29 cellular contexts compared by ENCODE assay signal in genomic region chr4:124658795-124659194, GRCh38.
"Had no signal": no experiment of that assay in that cellular context is flagged by ENCODE, and none has a peak within 500 bp of the region (broad histone marks: within the 10 kb centered on the region; RNA-seq: fewer than 3 reads in every experiment).

No MANE protein-coding gene starts in this region.

- H3K4me1 Mint-ChIP-seq: stimulated activated effector memory CD8-positive, alpha-beta T cell treated with anti-CD3 and anti-CD28 coated beads, Interleukin-12 subunit alpha, Interleukin-12 subunit beta, amount 100 ng/mL, for 72 hours; stimulated activated memory B cell treated with anti-CD40 and anti-IgM and Interleukin-4, amounts not matched to agents 10 μg/mL and 1 μg/mL and 100 μg/mL, for 72 hours; stimulated activated naive B cell treated with anti-CD40 and anti-IgM and Interleukin-4, amounts not matched to agents 10 μg/mL and 1 μg/mL and 100 μg/mL, for 72 hours; stimulated activated naive CD8-positive, alpha-beta T cell treated with anti-CD3 and anti-CD28 coated beads, Interleukin-15, amount 100 ng/mL, for 72 hours had no signal

- H3K4me3 ChIP-seq: stomach, suprapubic skin, testis, thoracic aorta, thyroid gland, tibial artery, tibial nerve, transverse colon, upper lobe of left lung, upper lobe of right lung, uterus, vagina had no signal

- ATAC-seq: stimulated activated effector memory CD8-positive, alpha-beta T cell treated with anti-CD3 and anti-CD28 coated beads, Interleukin-12 subunit alpha, Interleukin-12 subunit beta, amount 100 ng/mL, for 72 hours; stimulated activated memory B cell treated with anti-CD40 and anti-IgM and Interleukin-4, amounts not matched to agents 10 μg/mL and 1 μg/mL and 100 μg/mL, for 72 hours; stimulated activated naive B cell treated with anti-CD40 and anti-IgM and Interleukin-4, amounts not matched to agents 10 μg/mL and 1 μg/mL and 100 μg/mL, for 72 hours; stimulated activated naive CD8-positive, alpha-beta T cell treated with anti-CD3 and anti-CD28 coated beads, Interleukin-15, amount 100 ng/mL, for 72 hours; stimulated activated naive CD8-positive, alpha-beta T cell treated with anti-CD3 and anti-CD28 coated beads, Interleukin-15, Interleukin-2, amounts not matched to agents 100 U/mL and 50 U/mL, for 24 hours; upper lobe of right lung had no signal

- H3K27ac ChIP-seq: stomach, suprapubic skin, testis, thoracic aorta, thyroid gland, tibial artery, tibial nerve, transverse colon, upper lobe of left lung, upper lobe of right lung, uterus, vagina had no signal

- H3K4me1 ChIP-seq: stomach, suprapubic skin, testis, thyroid gland, tibial artery, tibial nerve, transverse colon, upper lobe of left lung, upper lobe of right lung, uterus, vagina had no signal

- FAIRE-seq: urothelium cell line had no signal

- H3K27me3 ChIP-seq: stomach, suprapubic skin, testis, thyroid gland, tibial artery, tibial nerve, transverse colon, upper lobe of left lung, upper lobe of right lung, uterus, vagina had no signal

- H3K9me3 Mint-ChIP-seq: stimulated activated naive B cell treated with anti-CD40 and anti-IgM and Interleukin-4, amounts not matched to agents 10 μg/mL and 1 μg/mL and 100 μg/mL, for 72 hours; stimulated activated naive CD8-positive, alpha-beta T cell treated with anti-CD3 and anti-CD28 coated beads, Interleukin-15, amount 100 ng/mL, for 72 hours; stimulated activated naive CD8-positive, alpha-beta T cell treated with anti-CD3 and anti-CD28 coated beads, Interleukin-15, Interleukin-2, amounts not matched to agents 100 ng/mL and 50 ng/mL, for 24 hours; type B pancreatic cell had no signal

- DNase-seq: stimulated activated CD4-positive, alpha-beta T cell treated with anti-CD3 and anti-CD28 coated beads, Interleukin-2, amount 100 ng/mL, for 48 hours; stimulated activated CD4-positive, alpha-beta T cell treated with anti-CD3 and anti-CD28 coated beads, Interleukin-4, amount 100 ng/mL, for 1 hour; stimulated activated CD4-positive, alpha-beta T cell treated with anti-CD3 and anti-CD28 coated beads, Interleukin-4, amount 100 ng/mL, for 24 hours; stimulated activated CD4-positive, alpha-beta T cell treated with anti-CD3 and anti-CD28 coated beads, Interleukin-4, amount 100 ng/mL, for 4 hours; stimulated activated CD8-positive, alpha-beta memory T cell treated with anti-CD3 and anti-CD28 coated beads, Interleukin-4, amount 100 ng/mL, for 48 hours; stimulated activated naive B cell treated with anti-CD40 and anti-IgM and Interleukin-4, amounts not matched to agents 10 μg/mL and 1 μg/mL and 100 μg/mL, for 72 hours; stimulated activated naive CD4-positive, alpha-beta T cell; stimulated activated naive CD4-positive, alpha-beta T cell treated with Interleukin-2 at 50 U/mL for 16 hours; stimulated activated naive CD8-positive, alpha-beta T cell treated with anti-CD3 and anti-CD28 coated beads, Interleukin-15, amount 100 ng/mL, for 72 hours; stimulated activated naive CD8-positive, alpha-beta T cell treated with anti-CD3 and anti-CD28 coated beads, Interleukin-15, Interleukin-2, amounts not matched to agents 100 U/mL and 50 U/mL, for 24 hours; stomach; substantia nigra; testis; thyroid gland; tibial artery; transverse colon; trophoblast cell; upper lobe of left lung; upper lobe of right lung; uterus had no signal

- H3K9me3 ChIP-seq: stomach, suprapubic skin, testis, thoracic aorta, thyroid gland, tibial artery, transverse colon, upper lobe of left lung, upper lobe of right lung, uterus, vagina had no signal

- H3K36me3 Mint-ChIP-seq: stimulated activated effector memory CD8-positive, alpha-beta T cell treated with anti-CD3 and anti-CD28 coated beads, Interleukin-12 subunit alpha, Interleukin-12 subunit beta, amount 100 ng/mL, for 72 hours; stimulated activated memory B cell treated with anti-CD40 and anti-IgM and Interleukin-4, amounts not matched to agents 10 μg/mL and 1 μg/mL and 100 μg/mL, for 72 hours; type B pancreatic cell had no signal

- H3K36me3 ChIP-seq: stomach, suprapubic skin, thyroid gland, tibial artery, transverse colon, upper lobe of left lung, upper lobe of right lung, uterus, vagina had no signal

- H3K4me3 Mint-ChIP-seq: stimulated activated effector memory CD8-positive, alpha-beta T cell treated with anti-CD3 and anti-CD28 coated beads, Interleukin-12 subunit alpha, Interleukin-12 subunit beta, amount 100 ng/mL, for 72 hours; stimulated activated memory B cell treated with anti-CD40 and anti-IgM and Interleukin-4, amounts not matched to agents 10 μg/mL and 1 μg/mL and 100 μg/mL, for 72 hours; stimulated activated naive B cell treated with anti-CD40 and anti-IgM and Interleukin-4, amounts not matched to agents 10 μg/mL and 1 μg/mL and 100 μg/mL, for 72 hours; stimulated activated naive CD8-positive, alpha-beta T cell treated with anti-CD3 and anti-CD28 coated beads, Interleukin-15, amount 100 ng/mL, for 72 hours; stimulated activated naive CD8-positive, alpha-beta T cell treated with anti-CD3 and anti-CD28 coated beads, Interleukin-15, Interleukin-2, amounts not matched to agents 100 ng/mL and 50 ng/mL, for 24 hours; type B pancreatic cell had no signal

- H3K27me3 Mint-ChIP-seq: stimulated activated memory B cell treated with anti-CD40 and anti-IgM and Interleukin-4, amounts not matched to agents 10 μg/mL and 1 μg/mL and 100 μg/mL, for 72 hours; stimulated activated naive B cell treated with anti-CD40 and anti-IgM and Interleukin-4, amounts not matched to agents 10 μg/mL and 1 μg/mL and 100 μg/mL, for 72 hours; stimulated activated naive CD8-positive, alpha-beta T cell treated with anti-CD3 and anti-CD28 coated beads, Interleukin-15, amount 100 ng/mL, for 72 hours; stimulated activated naive CD8-positive, alpha-beta T cell treated with anti-CD3 and anti-CD28 coated beads, Interleukin-15, Interleukin-2, amounts not matched to agents 100 ng/mL and 50 ng/mL, for 24 hours; type B pancreatic cell had no signal

- H3K27ac Mint-ChIP-seq: stimulated activated effector memory CD8-positive, alpha-beta T cell treated with anti-CD3 and anti-CD28 coated beads, Interleukin-12 subunit alpha, Interleukin-12 subunit beta, amount 100 ng/mL, for 72 hours; stimulated activated memory B cell treated with anti-CD40 and anti-IgM and Interleukin-4, amounts not matched to agents 10 μg/mL and 1 μg/mL and 100 μg/mL, for 72 hours; stimulated activated naive B cell treated with anti-CD40 and anti-IgM and Interleukin-4, amounts not matched to agents 10 μg/mL and 1 μg/mL and 100 μg/mL, for 72 hours; stimulated activated naive CD8-positive, alpha-beta T cell treated with anti-CD3 and anti-CD28 coated beads, Interleukin-15, amount 100 ng/mL, for 72 hours; stimulated activated naive CD8-positive, alpha-beta T cell treated with anti-CD3 and anti-CD28 coated beads, Interleukin-15, Interleukin-2, amounts not matched to agents 100 ng/mL and 50 ng/mL, for 24 hours; type B pancreatic cell had no signal
